In genomic region chr4:154549894-154550790, GRCh38 we compare ENCODE assay signal across 8 cellular contexts. TPM values are rescaled to one million over a fixed set of nuclear protein-coding genes. Genes with fewer than 3 reads are reported as not detected.
DNase-seq lines count a peak whose midpoint lies in the region; ATAC-seq and TF ChIP-seq lines count a peak whose summit lies in the region.

Gene PLRG1 (minus strand): TSS chr4:154550400. CDS start chr4:154550308, 92 bp downstream.

- H3K9me3 ChIP-seq in lower lobe of right lung = no peaks in the 10 kb centered on the region

- peak within 1 kb of the TSS; percentile 83 for H3K4me3 ChIP-seq in lower lobe of right lung

- peaks cover 25% of the 10 kb centered on the region for H3K4me1 ChIP-seq in lower lobe of right lung

- H3K27me3 ChIP-seq in lower lobe of right lung (ENCODE audit: low read depth) = no peaks in the 10 kb centered on the region

- H3K27ac ChIP-seq in lower lobe of right lung = peak within 1 kb of the TSS; percentile 86

- peak; percentile 99 for ATAC-seq in GM19468 (IDR thresholded peaks at IDR 0.05; ENCODE audit: extremely low read depth, unreplicated experiment)
- ATAC-seq in lower lobe of right lung = peak; percentile 100

- DNase-seq in CMK (ENCODE audit: low read depth) (peak; percentile 78), HS-5 (ENCODE audit: low read depth) (peak; percentile 78), lower lobe of right lung (peak; percentile 98)
- DNase-seq in NK-92 treated with Interleukin-12 subunit alpha and Interleukin-12 subunit beta, amount 100 ng/mL, for 24 hours (lab: John Stamatoyannopoulos, UW) = peak; percentile 83
- peak; percentile 98 for DNase-seq in activated CD8-positive, alpha-beta memory T cell treated with anti-CD3 and anti-CD28 coated beads for 24 hours
- peak; percentile 96 for DNase-seq in effector CD4-positive, alpha-beta T cell
- peak; percentile 92 to 95 (median 94) for DNase-seq in stimulated activated CD4-positive, alpha-beta T cell treated with anti-CD3 and anti-CD28 coated beads, TNF-alpha, amount 100 ng/mL, for 24 hours (ENCODE audit: low read depth in 3 of 3)

- H3K36me3 ChIP-seq in lower lobe of right lung = peaks cover 31% of the 10 kb centered on the region

- no peak for TF ChIP-seq CTCF in lower lobe of right lung (IDR thresholded peaks at IDR 0.05)

- intact Hi-C loops in lower lobe of right lung (cut with DNase I) = loop anchor here (10.0 kb wide), 1 partner anchor 65 kb away; the partner anchor contains the start of gene FGG

RNA-seq across cellular contexts. Expression of gene PLRG1, which starts in this region (rescaled TPM):
- 55.7 TPM for total RNA-seq in lower lobe of right lung

Comparison
In these comparisons a context has a peak if more than half of its experiments do, and no peak if none do; other contexts are left out.
1. Peak in every context shown above with its lines: DNase-seq, ATAC-seq, H3K4me3 ChIP-seq and H3K27ac ChIP-seq.